18 cellular contexts compared by ENCODE assay signal in genomic region chr3:73295511-73296257, GRCh38.
A peak's percentile ranks its signal among the peaks of the same experiment; 100 is the strongest.
DNase-seq lines count a peak whose midpoint lies in the region; ATAC-seq and TF ChIP-seq lines count a peak whose summit lies in the region.
"Had no signal": no experiment of that assay in that cellular context is flagged by ENCODE, and none has a peak within 500 bp of the region (broad histone marks: within the 10 kb centered on the region; RNA-seq: fewer than 3 reads in every experiment).

No MANE protein-coding gene starts in this region.

- ATAC-seq in sciatic nerve (peak; percentile 68), GM21576 (IDR thresholded peaks at IDR 0.05; ENCODE audit: unreplicated experiment) (no peak)

- H3K4ac ChIP-seq in H9 (ENCODE audit: low read depth, low read length) = no peak overlapping the region

- no peak overlapping the region for H4K8ac ChIP-seq in H9 (replicated peaks; ENCODE audit: insufficient read length, low read depth, low read length)

- no peak overlapping the region for H2BK5ac ChIP-seq in H9 (ENCODE audit: insufficient read length, low read length)

- no peak overlapping the region for H3K23ac ChIP-seq in H9 (ENCODE audit: insufficient read length, low read depth, low read length)

- H3K56ac ChIP-seq in H9 (ENCODE audit: insufficient read length, low read depth, low read length) = no peak overlapping the region

- WGBS in H9 (ENCODE audit: extremely low coverage, insufficient read length, low lambda C conversion rate) = 100% methylated on average over 2 of the region's 15 CpGs

- no peak overlapping the region for H3T11ph ChIP-seq in H9 (ENCODE audit: low read length)

- no peaks in the 10 kb centered on the region for H3K23me2 ChIP-seq in H9 (ENCODE audit: insufficient read length, low read depth, low read length, poor library complexity, severe bottlenecking)

- no peaks in the 10 kb centered on the region for H3K79me2 ChIP-seq in H9 (ENCODE audit: insufficient read depth, low read length)

- H3K27ac ChIP-seq in H9 (ENCODE audit: insufficient read length, low read depth, low read length) = no peak overlapping the region
- H3K27ac ChIP-seq: BLaER1, GM23248, HL-60 had no signal

- no peaks in the 10 kb centered on the region for H3K9me3 ChIP-seq in H9 (ENCODE audit: control insufficient read depth, low read depth, low read length)
- H3K9me3 ChIP-seq: BLaER1, HAP-1 had no signal

- H3K36me3 Mint-ChIP-seq in H9 (ENCODE audit: insufficient read depth in 1 of 3, low read depth in 3 of 3) (no peaks in the 10 kb centered on the region), mesothelial cell of epicardium (no peaks in the 10 kb centered on the region)
- H3K36me3 Mint-ChIP-seq: CD14-positive monocyte; CD4-positive, alpha-beta memory T cell had no signal

- H3K4me2 ChIP-seq in H9 (ENCODE audit: insufficient read depth, insufficient read length, low read length) = no peak overlapping the region
- H3K4me2 ChIP-seq: BLaER1 had no signal

- H2BK12ac ChIP-seq in H9 (ENCODE audit: insufficient read length, low read depth, low read length) = no peak overlapping the region

- H3K4me3 Mint-ChIP-seq in H9 (no peak overlapping the region), mesothelial cell of epicardium (no peak overlapping the region)
- H3K4me3 Mint-ChIP-seq: CD14-positive monocyte; CD4-positive, alpha-beta memory T cell had no signal

- no peak overlapping the region for H3K9ac ChIP-seq in H9 (ENCODE audit: extremely low read depth, insufficient read length, low read length)
- H3K9ac ChIP-seq: BLaER1, GM23248 had no signal

- peaks cover 24 to 39% of the 10 kb centered on the region in 2 experiments for H3K4me1 Mint-ChIP-seq in H9
- peaks cover 48% of the 10 kb centered on the region for H3K4me1 Mint-ChIP-seq in mesothelial cell of epicardium
- H3K4me1 Mint-ChIP-seq: CD14-positive monocyte; CD4-positive, alpha-beta memory T cell had no signal

- H4K91ac ChIP-seq in H9 (ENCODE audit: insufficient read length, low read depth, low read length) = no peak overlapping the region

- H2BK15ac ChIP-seq in H9 (ENCODE audit: low read depth, low read length) = no peak overlapping the region

- H4K5ac ChIP-seq in H9 (ENCODE audit: insufficient read length, low read depth, low read length) = no peak overlapping the region

- no peak overlapping the region for H3K18ac ChIP-seq in H9 (ENCODE audit: insufficient read length, low read depth, low read length)

- H2AFZ ChIP-seq in H9 (ENCODE audit: low read length) = no peak overlapping the region
- H2AFZ ChIP-seq: GM23248 had no signal

- no peaks in the 10 kb centered on the region for H4K20me1 ChIP-seq in H9 (ENCODE audit: control insufficient read depth, insufficient read depth, insufficient read length)
- H4K20me1 ChIP-seq: BLaER1 had no signal

- H2BK20ac ChIP-seq in H9 (ENCODE audit: low read depth, low read length, poor library complexity, severe bottlenecking) = no peak overlapping the region

- no peaks in the 10 kb centered on the region for H3K27me3 Mint-ChIP-seq in H9 (ENCODE audit: low read depth)
- peaks cover 12% of the 10 kb centered on the region for H3K27me3 Mint-ChIP-seq in mesothelial cell of epicardium (ENCODE audit: low read depth)
- H3K27me3 Mint-ChIP-seq: CD4-positive, alpha-beta memory T cell had no signal

- no peak for DNase-seq in H9
- DNase-seq in astrocyte of the hippocampus (ENCODE audit: low read depth, low spot score) = peak; percentile 53
- DNase-seq in mesothelial cell of epicardium (ENCODE audit: low spot score in 2 of 2, unreplicated experiment in 2 of 2) = no peak
- DNase-seq in sciatic nerve (ENCODE audit: low spot score) = no peak
- no peak for DNase-seq in NK-92 treated with Interleukin-12 subunit alpha and Interleukin-12 subunit beta, amount 100 ng/mL, for 24 hours (lab: John Stamatoyannopoulos, UW)
- no peak for DNase-seq in GDM1 (lab: John Stamatoyannopoulos, UW)
- DNase-seq in MV-4-11 (lab: John Stamatoyannopoulos, UW) = no peak
- DNase-seq: 8988T; CD4-positive, alpha-beta memory T cell; DMS153; DMS79; GF-D8; GM23248 had no signal

- intact Hi-C loops in sciatic nerve (cut with DNase I) = no loop called here

- H3K4me1 ChIP-seq in H9 (ENCODE audit: insufficient read depth, low read length) = no peaks in the 10 kb centered on the region
- H3K4me1 ChIP-seq: BLaER1 had no signal

- no peaks in the 10 kb centered on the region for H3K79me1 ChIP-seq in H9 (ENCODE audit: insufficient read depth, low read depth, low read length, poor library complexity, severe bottlenecking)

- H3K27ac Mint-ChIP-seq in H9 = peak overlapping the region in 2 of 3 experiments; percentile 9 to 10; a peak in 2 of 7 replicates
- peak overlapping the region; percentile 14 for H3K27ac Mint-ChIP-seq in mesothelial cell of epicardium
- H3K27ac Mint-ChIP-seq: CD14-positive monocyte; CD4-positive, alpha-beta memory T cell had no signal

- H3K14ac ChIP-seq in H9 (ENCODE audit: insufficient read depth, low read length) = no peak overlapping the region

- H2BK120ac ChIP-seq in H9 (ENCODE audit: low read depth, low read length, poor library complexity, severe bottlenecking) = no peak overlapping the region

- H3K27me3 ChIP-seq in H9 (ENCODE audit: insufficient read depth, low read length) = no peaks in the 10 kb centered on the region
- H3K27me3 ChIP-seq: BLaER1 had no signal

- no peak overlapping the region for H2AK5ac ChIP-seq in H9 (ENCODE audit: insufficient read length, low read length)

- H3K9me3 Mint-ChIP-seq in H9 (no peaks in the 10 kb centered on the region; a peak in 1 of 5 replicates), mesothelial cell of epicardium (no peaks in the 10 kb centered on the region)

- no peak for TF ChIP-seq CTCF in H9 (conservative IDR thresholded peaks at IDR 0.05)
- TF ChIP-seq CTCF in mesothelial cell of epicardium (IDR thresholded peaks at IDR 0.05; ENCODE audit: unreplicated experiment) = no peak
